In genomic region chr2:54599914-54600313, GRCh38 we compare ENCODE assay signal across 8 cellular contexts.
DNase-seq lines count a peak whose midpoint lies in the region; ATAC-seq and TF ChIP-seq lines count a peak whose summit lies in the region.

No MANE protein-coding gene starts in this region.

- H3K27ac ChIP-seq in gastroesophageal sphincter = peak overlapping the region in 3 of 4 donors; percentile 54 to 69 (median 60)

- peaks cover 45% of the 10 kb centered on the region for H3K4me1 Mint-ChIP-seq in Caco-2 (ENCODE audit: low read depth, unreplicated experiment)
- peaks cover 92% of the 10 kb centered on the region for H3K4me1 Mint-ChIP-seq in T-helper 2 cell treated with Interferon-gamma antibody and Interleukin-4, amounts not matched to agents 5 μg/mL and 100 μg/mL, for 36 hours (ENCODE audit: low read depth)

- no peak for DNase-seq in Caco-2
- DNase-seq in T-helper 2 cell treated with Interferon-gamma antibody and Interleukin-4, amounts not matched to agents 5 μg/mL and 100 μg/mL, for 36 hours (ENCODE audit: low spot score) = no peak
- no peak for DNase-seq in sciatic nerve (ENCODE audit: low spot score)
- DNase-seq in DMS153 (lab: John Stamatoyannopoulos, UW) = no peak
- DNase-seq in GM10266 (ENCODE audit: extremely low spot score) = no peak
- no peak for DNase-seq in midbrain (lab: John Stamatoyannopoulos, UW)
- no peak for DNase-seq in NCI-H748 (lab: John Stamatoyannopoulos, UW; ENCODE audit: unreplicated experiment)

- H3K9me3 Mint-ChIP-seq in Caco-2 (ENCODE audit: unreplicated experiment) = no peaks in the 10 kb centered on the region
- no peaks in the 10 kb centered on the region for H3K9me3 Mint-ChIP-seq in T-helper 2 cell treated with Interferon-gamma antibody and Interleukin-4, amounts not matched to agents 5 μg/mL and 100 μg/mL, for 36 hours

- no peak for TF ChIP-seq EP300 in gastroesophageal sphincter (IDR thresholded peaks at IDR 0.05)

- CTCF ChIA-PET in Caco-2 (lab: Charles Lee) = interaction anchor here (0.5 kb wide), 1 partner anchor 491 kb away, joined by 6 read pairs; no protein-coding TSS in a partner anchor

- peaks cover 95% of the 10 kb centered on the region for H3K36me3 Mint-ChIP-seq in Caco-2 (ENCODE audit: insufficient read depth, unreplicated experiment)
- peaks cover 53% of the 10 kb centered on the region for H3K36me3 Mint-ChIP-seq in T-helper 2 cell treated with Interferon-gamma antibody and Interleukin-4, amounts not matched to agents 5 μg/mL and 100 μg/mL, for 36 hours (ENCODE audit: low read depth)

- peaks cover 2% of the 10 kb centered on the region for H3K36me3 ChIP-seq in Caco-2 (ENCODE audit: control insufficient read depth, insufficient read depth, low read length)
- peaks cover 0 to 13% of the 10 kb centered on the region in 2 donors for H3K36me3 ChIP-seq in gastroesophageal sphincter

- 13% methylated on average over 2 of the region's 4 CpGs; no CpG with 5 or more reads in 1 of the 2 donors for WGBS in gastroesophageal sphincter (ENCODE audit: low coverage in 1 of 2), 2 donors

- intact Hi-C loops in Caco-2 (cut with micrococcal nuclease; ENCODE audit: unreplicated experiment) (no loop called here), sciatic nerve (cut with DNase I) (no loop called here)

- H3K4me3 ChIP-seq in Caco-2 (ENCODE audit: low read depth, low read length) (no peak overlapping the region), gastroesophageal sphincter (no peak overlapping the region)

- ATAC-seq in gastroesophageal sphincter (peak; percentile 22), sciatic nerve (peak; percentile 38)

- H3K27me3 Mint-ChIP-seq in Caco-2 (ENCODE audit: insufficient read depth, unreplicated experiment) = no peaks in the 10 kb centered on the region
- no peaks in the 10 kb centered on the region for H3K27me3 Mint-ChIP-seq in T-helper 2 cell treated with Interferon-gamma antibody and Interleukin-4, amounts not matched to agents 5 μg/mL and 100 μg/mL, for 36 hours (ENCODE audit: low read depth)

- H3K27ac Mint-ChIP-seq in Caco-2 (ENCODE audit: unreplicated experiment) = peak overlapping the region; percentile 34
- peak overlapping the region; percentile 89 for H3K27ac Mint-ChIP-seq in T-helper 2 cell treated with Interferon-gamma antibody and Interleukin-4, amounts not matched to agents 5 μg/mL and 100 μg/mL, for 36 hours

- BruUV-seq in Caco-2 (replicated peaks; lab: Mats Ljungman, UMichigan) = no TSS peak

- H3K4me3 Mint-ChIP-seq in Caco-2 (ENCODE audit: unreplicated experiment) = no peak overlapping the region
- H3K4me3 Mint-ChIP-seq in T-helper 2 cell treated with Interferon-gamma antibody and Interleukin-4, amounts not matched to agents 5 μg/mL and 100 μg/mL, for 36 hours = peak overlapping the region; percentile 56

- TF ChIP-seq CTCF in Caco-2 (IDR thresholded peaks at IDR 0.05; ENCODE audit: insufficient read depth in 1 of 2, low read depth in 1 of 2, low read length in 1 of 2, severe bottlenecking in 1 of 2, unreplicated experiment in 1 of 2) (no peak), gastroesophageal sphincter (IDR thresholded peaks at IDR 0.05) (no peak), GM10266 (IDR thresholded peaks at IDR 0.05; ENCODE audit: control insufficient read depth, insufficient read depth, low read depth, missing control alignments) (no peak)

- no peak for TF ChIP-seq POLR2A in gastroesophageal sphincter (IDR thresholded peaks at IDR 0.05)

- POLR2A ChIA-PET in Caco-2 (lab: Charles Lee) = no interaction called here

- H3K27me3 ChIP-seq in Caco-2 (replicated peaks; ENCODE audit: control insufficient read depth, insufficient read depth, low read length) = no peaks in the 10 kb centered on the region
- no peaks in the 10 kb centered on the region for H3K27me3 ChIP-seq in gastroesophageal sphincter

- H3K9me3 ChIP-seq in Caco-2 (no peaks in the 10 kb centered on the region), gastroesophageal sphincter (no peaks in the 10 kb centered on the region)

- H3K4me1 ChIP-seq in Caco-2 (peaks cover 13% of the 10 kb centered on the region), gastroesophageal sphincter (peaks cover 23 to 100% (median 60%) of the 10 kb centered on the region in 3 donors)
